1 cellular context compared by ENCODE assay signal in the genomic region with DNA sequence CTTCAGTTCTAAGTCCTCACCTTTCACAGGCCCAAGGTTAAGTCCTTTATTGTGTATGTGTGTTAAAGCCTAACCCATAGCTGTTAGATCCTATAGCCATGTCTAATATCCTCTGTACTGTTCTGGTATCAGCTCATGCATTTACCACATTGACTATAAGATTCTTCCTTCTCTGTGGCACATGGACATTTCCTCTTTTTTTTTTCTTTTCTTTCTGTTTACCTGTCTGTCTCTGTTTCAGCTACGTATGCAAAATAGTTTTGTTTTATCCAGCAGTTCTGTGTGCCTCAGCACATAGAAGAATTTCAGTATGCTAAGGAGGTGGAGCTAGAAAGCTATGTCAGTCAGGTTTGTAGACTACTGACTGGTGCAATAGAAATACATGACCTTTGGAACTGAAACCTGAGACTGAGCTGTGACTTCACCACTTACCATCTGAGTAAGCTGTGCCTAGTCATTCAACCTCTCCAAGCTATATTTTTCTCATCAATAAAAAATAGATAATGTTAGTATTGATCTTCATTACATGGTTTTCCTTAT.
TF ChIP-seq lines count a peak whose summit lies in the region.

No MANE protein-coding gene starts in this region.

TF ChIP-seq in SK-N-SH treated with all-trans-retinoic acid at 6 μM for 48 hours, 23 proteins besides CTCF, POLR2A, EP300 and RAD21 (continued from another document):
- TF ChIP-seq, protein P1, sequence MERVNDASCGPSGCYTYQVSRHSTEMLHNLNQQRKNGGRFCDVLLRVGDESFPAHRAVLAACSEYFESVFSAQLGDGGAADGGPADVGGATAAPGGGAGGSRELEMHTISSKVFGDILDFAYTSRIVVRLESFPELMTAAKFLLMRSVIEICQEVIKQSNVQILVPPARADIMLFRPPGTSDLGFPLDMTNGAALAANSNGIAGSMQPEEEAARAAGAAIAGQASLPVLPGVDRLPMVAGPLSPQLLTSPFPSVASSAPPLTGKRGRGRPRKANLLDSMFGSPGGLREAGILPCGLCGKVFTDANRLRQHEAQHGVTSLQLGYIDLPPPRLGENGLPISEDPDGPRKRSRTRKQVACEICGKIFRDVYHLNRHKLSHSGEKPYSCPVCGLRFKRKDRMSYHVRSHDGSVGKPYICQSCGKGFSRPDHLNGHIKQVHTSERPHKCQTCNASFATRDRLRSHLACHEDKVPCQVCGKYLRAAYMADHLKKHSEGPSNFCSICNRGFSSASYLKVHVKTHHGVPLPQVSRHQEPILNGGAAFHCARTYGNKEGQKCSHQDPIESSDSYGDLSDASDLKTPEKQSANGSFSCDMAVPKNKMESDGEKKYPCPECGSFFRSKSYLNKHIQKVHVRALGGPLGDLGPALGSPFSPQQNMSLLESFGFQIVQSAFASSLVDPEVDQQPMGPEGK (CRISPR knock-in tag; IDR thresholded peaks at IDR 0.05; ENCODE audit: borderline replicate concordance): no peak
- TF ChIP-seq GLIS3 (CRISPR knock-in tag; IDR thresholded peaks at IDR 0.05) (no peak), ARNTL (CRISPR knock-in tag; IDR thresholded peaks at IDR 0.05; ENCODE audit: borderline replicate concordance, low read depth) (no peak), CSDC2 (CRISPR knock-in tag; IDR thresholded peaks at IDR 0.05) (no peak), ZNF70 (CRISPR knock-in tag; IDR thresholded peaks at IDR 0.05) (no peak), TCF4 (CRISPR knock-in tag; IDR thresholded peaks at IDR 0.05; ENCODE audit: borderline replicate concordance) (no peak), PPARA (CRISPR knock-in tag; IDR thresholded peaks at IDR 0.05; ENCODE audit: borderline replicate concordance) (no peak)
- TF ChIP-seq, protein P2, sequence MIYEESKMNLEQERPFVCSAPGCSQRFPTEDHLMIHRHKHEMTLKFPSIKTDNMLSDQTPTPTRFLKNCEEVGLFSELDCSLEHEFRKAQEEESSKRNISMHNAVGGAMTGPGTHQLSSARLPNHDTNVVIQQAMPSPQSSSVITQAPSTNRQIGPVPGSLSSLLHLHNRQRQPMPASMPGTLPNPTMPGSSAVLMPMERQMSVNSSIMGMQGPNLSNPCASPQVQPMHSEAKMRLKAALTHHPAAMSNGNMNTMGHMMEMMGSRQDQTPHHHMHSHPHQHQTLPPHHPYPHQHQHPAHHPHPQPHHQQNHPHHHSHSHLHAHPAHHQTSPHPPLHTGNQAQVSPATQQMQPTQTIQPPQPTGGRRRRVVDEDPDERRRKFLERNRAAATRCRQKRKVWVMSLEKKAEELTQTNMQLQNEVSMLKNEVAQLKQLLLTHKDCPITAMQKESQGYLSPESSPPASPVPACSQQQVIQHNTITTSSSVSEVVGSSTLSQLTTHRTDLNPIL (CRISPR knock-in tag; IDR thresholded peaks at IDR 0.05; ENCODE audit: low read depth): no peak
